21 cellular contexts compared by ENCODE assay signal in genomic region chrX:115579786-115580294, GRCh38. TPM values are rescaled to one million over a fixed set of nuclear protein-coding genes. Genes with fewer than 3 reads are reported as not detected.
"Had no signal": no experiment of that assay in that cellular context is flagged by ENCODE, and none has a peak within 500 bp of the region (broad histone marks: within the 10 kb centered on the region; RNA-seq: fewer than 3 reads in every experiment).

No MANE protein-coding gene starts in this region.

- H3K9me3 Mint-ChIP-seq: activated B cell treated with CpG ODN at 0.5 μM for 24 hours; activated naive CD4-positive, alpha-beta T cell treated with anti-CD3 and anti-CD28 coated beads, Interleukin-2, amount 50 U/mL, for 24 hours; dendritic cell treated with granulocyte-macrophage colony-stimulating factor and Interleukin-4, amounts not matched to agents 40 ng/mL and 50 ng/mL, for 4 days; nephron; T-helper 2 cell treated with Interferon-gamma antibody and Interleukin-4, amounts not matched to agents 5 μg/mL and 100 μg/mL, for 36 hours had no signal

- H3K27me3 ChIP-seq: vagina had no signal

- H3K36me3 ChIP-seq: tibial nerve, vagina had no signal

- H3K4me3 Mint-ChIP-seq: activated B cell treated with CpG ODN at 0.5 μM for 24 hours; activated CD8-positive, alpha-beta T cell treated with anti-CD3 and anti-CD28 coated beads, Interleukin-2, amount 10 ng/mL, durations not matched to agents 7 days and 5 days; activated naive CD4-positive, alpha-beta T cell treated with anti-CD3 and anti-CD28 coated beads, Interleukin-2, amount 50 U/mL, for 24 hours; dendritic cell treated with granulocyte-macrophage colony-stimulating factor and Interleukin-4, amounts not matched to agents 40 ng/mL and 50 ng/mL, for 4 days; nephron; T-helper 2 cell treated with Interferon-gamma antibody and Interleukin-4, amounts not matched to agents 5 μg/mL and 100 μg/mL, for 36 hours had no signal

- H3K27ac Mint-ChIP-seq: activated B cell treated with CpG ODN at 0.5 μM for 24 hours; activated CD8-positive, alpha-beta T cell treated with anti-CD3 and anti-CD28 coated beads, Interleukin-2, amount 10 ng/mL, durations not matched to agents 7 days and 5 days; activated naive CD4-positive, alpha-beta T cell treated with anti-CD3 and anti-CD28 coated beads, Interleukin-2, amount 50 U/mL, for 24 hours; dendritic cell treated with granulocyte-macrophage colony-stimulating factor and Interleukin-4, amounts not matched to agents 40 ng/mL and 50 ng/mL, for 4 days; T-helper 2 cell treated with Interferon-gamma antibody and Interleukin-4, amounts not matched to agents 5 μg/mL and 100 μg/mL, for 36 hours had no signal

- H3K36me3 Mint-ChIP-seq: activated naive CD4-positive, alpha-beta T cell treated with anti-CD3 and anti-CD28 coated beads, Interleukin-2, amount 50 U/mL, for 24 hours had no signal

- H3K4me3 ChIP-seq: lung, tibial nerve, vagina had no signal

- H3K4me1 Mint-ChIP-seq: activated B cell treated with CpG ODN at 0.5 μM for 24 hours; activated naive CD4-positive, alpha-beta T cell treated with anti-CD3 and anti-CD28 coated beads, Interleukin-2, amount 50 U/mL, for 24 hours had no signal

- H3K27me3 Mint-ChIP-seq: activated B cell treated with CpG ODN at 0.5 μM for 24 hours; activated naive CD4-positive, alpha-beta T cell treated with anti-CD3 and anti-CD28 coated beads, Interleukin-2, amount 50 U/mL, for 24 hours; dendritic cell treated with granulocyte-macrophage colony-stimulating factor and Interleukin-4, amounts not matched to agents 40 ng/mL and 50 ng/mL, for 4 days had no signal

- H3K9me3 ChIP-seq: tibial nerve, vagina had no signal

- ATAC-seq: activated CD8-positive, alpha-beta T cell treated with anti-CD3 and anti-CD28 coated beads, Interleukin-2, amount 10 ng/mL, durations not matched to agents 7 days and 5 days had no signal

- H3K27ac ChIP-seq: tibial nerve, vagina had no signal

- DNase-seq: activated B cell treated with CpG ODN at 0.5 μM for 24 hours; activated CD4-positive, alpha-beta T cell treated with anti-CD3 and anti-CD28 coated beads for 48 hours; activated CD8-positive, alpha-beta T cell treated with anti-CD3 and anti-CD28 coated beads, Interleukin-2, amount 10 ng/mL, durations not matched to agents 7 days and 5 days; activated effector memory CD4-positive, alpha-beta T cell treated with anti-CD3 and anti-CD28 coated beads, Interleukin-2, amount 50 U/mL, for 16 hours; activated T-cell treated with anti-CD3 and anti-CD28 coated beads, Interleukin-2, amount 50 U/mL, for 48 hours; cerebellar nuclear complex; effector CD8-positive, alpha-beta T cell; hippocampal formation; islet precursor cell; nucleus accumbens; retina; stimulated activated CD4-positive, alpha-beta T cell treated with anti-CD3 and anti-CD28 coated beads, Interleukin-12 subunit alpha, Interleukin-12 subunit beta, amount 100 ng/mL, for 4 hours; stimulated activated CD4-positive, alpha-beta T cell treated with anti-CD3 and anti-CD28 coated beads, Interleukin-2, amount 100 ng/mL, for 24 hours; stimulated activated naive CD4-positive, alpha-beta T cell treated with Interleukin-2 at 50 U/mL for 16 hours had no signal

RNA-seq across cellular contexts. Expression of gene PLS3, which starts 18.9 kb away (rescaled TPM):
- total RNA-seq: activated B cell treated with CpG ODN at 0.5 μM for 24 hours had no signal
